In genomic region chr9:111839981-111840380, GRCh38 we compare ENCODE assay signal across 26 cellular contexts. TPM values are rescaled to one million over a fixed set of nuclear protein-coding genes. Genes with fewer than 3 reads are reported as not detected.
DNase-seq lines count a peak whose midpoint lies in the region; ATAC-seq and TF ChIP-seq lines count a peak whose summit lies in the region.
"Had no signal": no experiment of that assay in that cellular context is flagged by ENCODE, and none has a peak within 500 bp of the region (broad histone marks: within the 10 kb centered on the region; RNA-seq: fewer than 3 reads in every experiment).

No MANE protein-coding gene starts in this region.

- H3K27ac ChIP-seq in left lung (peak overlapping the region in 1 of 2 donors; percentile 72), upper lobe of left lung (peak overlapping the region in 2 of 4 donors; percentile 52 to 62)
- H3K27ac ChIP-seq: gastrocnemius medialis, HL-60, ovary had no signal

- no peaks in the 10 kb centered on the region for H3K36me3 ChIP-seq in left lung
- H3K36me3 ChIP-seq in upper lobe of left lung: no peaks in the 10 kb centered on the region
- H3K36me3 ChIP-seq: gastrocnemius medialis, ovary had no signal

- H3K4me1 ChIP-seq in left lung (peaks cover 12 to 26% of the 10 kb centered on the region in 2 donors), upper lobe of left lung (peaks cover 0 to 6% (median 0%) of the 10 kb centered on the region in 4 donors)
- H3K4me1 ChIP-seq: gastrocnemius medialis had no signal

- ATAC-seq in left lung (peak; percentile 44), upper lobe of left lung (ENCODE audit: low FRiP score in 2 of 2) (no peak), GM21515 (IDR thresholded peaks at IDR 0.05; ENCODE audit: unreplicated experiment) (no peak)
- ATAC-seq: gastrocnemius medialis, right cardiac atrium had no signal

- no peaks in the 10 kb centered on the region for H3K27me3 ChIP-seq in left lung
- H3K27me3 ChIP-seq in upper lobe of left lung: no peaks in the 10 kb centered on the region
- H3K27me3 ChIP-seq: gastrocnemius medialis, ovary had no signal

- TF ChIP-seq EP300 in upper lobe of left lung (IDR thresholded peaks at IDR 0.05): no peak

- TF ChIP-seq CTCF in AG10803 (conservative IDR thresholded peaks at IDR 0.05; ENCODE audit: low read length) (no peak), epithelial cell of esophagus (IDR thresholded peaks at IDR 0.05; ENCODE audit: insufficient read depth, low read depth, low read length, missing control alignments) (no peak), left lung (IDR thresholded peaks at IDR 0.05) (no peak), upper lobe of left lung (IDR thresholded peaks at IDR 0.05) (no peak)

- peak; percentile 81 for DNase-seq in AG10803 (ENCODE audit: low read depth)
- peak; percentile 45 for DNase-seq in M059J (ENCODE audit: low read depth)
- peak; percentile 68 for DNase-seq in epithelial cell of esophagus (ENCODE audit: low read depth)
- no peak for DNase-seq in left lung
- DNase-seq in NCI-H446 (lab: John Stamatoyannopoulos, UW): no peak
- DNase-seq in MV-4-11 (lab: John Stamatoyannopoulos, UW): no peak
- no peak for DNase-seq in upper lobe of left lung
- DNase-seq: activated CD4-positive, alpha-beta T cell treated with anti-CD3 and anti-CD28 coated beads for 4 hours; activated naive CD4-positive, alpha-beta T cell treated with anti-CD3 and anti-CD28 coated beads, Interleukin-2, amount 50 U/mL, for 16 hours; DMS79 treated with DMSO at 0.1 percent for 48 hours; endodermal cell; mesendoderm; MM.1S; naive B cell; NCI-H187 treated with DMSO at 0.1 percent for 48 hours; NCI-H345; ovary; SIG-M5 had no signal

- 60 to 61% methylated on average over 2 of the region's 2 CpGs for WGBS in upper lobe of left lung, 2 donors

- TF ChIP-seq POLR2A in upper lobe of left lung (IDR thresholded peaks at IDR 0.05): no peak

- no peaks in the 10 kb centered on the region for H3K9me3 ChIP-seq in left lung
- no peaks in the 10 kb centered on the region for H3K9me3 ChIP-seq in upper lobe of left lung
- H3K9me3 ChIP-seq: gastrocnemius medialis, ovary had no signal

- H3K4me3 ChIP-seq in AG10803 (ENCODE audit: low read length): no peak overlapping the region
- H3K4me3 ChIP-seq in epithelial cell of esophagus (ENCODE audit: low read length): no peak overlapping the region
- no peak overlapping the region for H3K4me3 ChIP-seq in left lung
- no peak overlapping the region for H3K4me3 ChIP-seq in upper lobe of left lung
- H3K4me3 ChIP-seq: gastrocnemius medialis, ovary had no signal

- intact Hi-C loops in left lung (cut with DNase I): no loop called here

RNA-seq across cellular contexts. Expression of gene SHOC1, which starts 45.2 kb away (rescaled TPM):
- 0.02 and 0.10 TPM in 2 replicates for total RNA-seq in M059J (2014; rRNA removed; shearing (Covaris generic))
- total RNA-seq in left lung (under 1 TPM; 0.06 to 0.29 TPM), upper lobe of left lung (1 to 10 TPM in 1 of 6 donors, under 1 TPM in 2, not detected in 3; 0.15 to 3.1 (median 0.79) TPM)
- total RNA-seq: activated T-cell treated with anti-CD3 and anti-CD28 coated beads, Interleukin-2, amount 50 U/mL, for 72 hours; astrocyte; endodermal cell; gastrocnemius medialis; right cardiac atrium; T-helper 1 cell treated with Interleukin-12 subunit alpha and Interleukin-12 subunit beta and Interleukin-4 antibody, amounts not matched to agents 30 ng/mL and 1 ng/mL, for 36 hours; temporal lobe had no signal

RNA-seq across cellular contexts. Expression of gene UGCG, which starts 56.6 kb away (rescaled TPM):
- 74.1 and 99.2 TPM in 2 replicates for total RNA-seq in M059J (2014; rRNA removed; shearing (Covaris generic))
- 10 to 100 TPM; 29.0 to 42.1 TPM for total RNA-seq in left lung
- total RNA-seq in upper lobe of left lung: 10 to 100 TPM; 21.4 to 79.7 (median 35.7) TPM

Comparison
In these comparisons a context has a peak if more than half of its experiments do, and no peak if none do; other contexts are left out.
1. DNase-seq: peak in AG10803 (single experiment), M059J (single experiment) and epithelial cell of esophagus (single experiment); none in left lung (0 of 2), NCI-H446 (0 of 2), MV-4-11 (single experiment) and upper lobe of left lung (0 of 2).